ENCODE assay signal across 1 cellular context in the genomic region with DNA sequence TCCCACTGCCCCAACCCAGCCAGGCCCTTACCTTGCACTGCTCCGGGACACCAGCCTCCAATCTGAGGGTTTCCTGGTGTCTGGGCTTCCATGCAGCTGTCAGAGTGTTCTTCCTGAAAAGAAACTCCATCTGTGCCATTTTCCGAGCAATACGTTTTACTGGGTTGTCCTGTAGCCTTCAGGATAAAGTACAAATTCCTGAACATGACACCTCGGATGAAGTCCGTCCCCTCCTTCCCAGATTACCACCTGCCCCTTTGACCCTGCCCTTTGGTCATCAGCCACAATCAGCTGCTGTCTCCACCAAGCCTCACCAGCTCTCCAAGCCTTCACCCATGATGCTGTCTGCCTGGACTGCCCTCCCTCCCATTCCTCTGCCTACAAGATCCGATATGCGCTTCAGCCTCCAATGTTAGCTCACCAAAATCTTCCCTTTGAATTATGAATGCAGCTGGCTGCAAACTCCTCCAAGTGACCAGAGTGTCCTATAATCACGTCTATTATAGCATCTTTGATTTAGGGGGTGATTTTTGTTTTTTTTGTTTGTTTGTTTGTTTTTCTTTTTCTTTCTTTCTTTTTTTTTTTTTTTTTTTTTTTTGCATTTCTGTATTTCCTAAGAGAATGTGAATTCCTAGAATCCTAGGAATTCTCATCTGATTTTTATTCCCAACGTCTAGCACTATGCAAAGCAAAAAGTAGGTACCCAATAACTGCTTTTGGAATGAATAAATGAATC.
A peak's percentile ranks its signal among the peaks of the same experiment; 100 is the strongest.
TF ChIP-seq lines count a peak whose summit lies in the region.

No MANE protein-coding gene starts in this region.

TF ChIP-seq in HepG2, 621 proteins besides CTCF, POLR2A, EP300 and RAD21 (continued from another document and continues in another):
- TF ChIP-seq JDP2 (CRISPR knock-in tag; IDR thresholded peaks at IDR 0.05; ENCODE audit: borderline replicate concordance): no peak; the same call in 1 of the 2 replicates
- TF ChIP-seq ZNF891 (CRISPR knock-in tag; IDR thresholded peaks at IDR 0.05): no peak
- TF ChIP-seq KLF11 (CRISPR knock-in tag; IDR thresholded peaks at IDR 0.05): 0 out of 2 replicates have a peak, but pooled peaks have one; percentile 89
- peak; percentile 92 for TF ChIP-seq ZNF331 (CRISPR knock-in tag; IDR thresholded peaks at IDR 0.05)
- 0 out of 2 replicates have a peak, but pooled peaks have one; percentile 25 for TF ChIP-seq ZNF607 (CRISPR knock-in tag; IDR thresholded peaks at IDR 0.05; ENCODE audit: borderline replicate concordance)
- peak; percentile 94 for TF ChIP-seq ZNF121 (CRISPR knock-in tag; IDR thresholded peaks at IDR 0.05)
- TF ChIP-seq, protein P1, sequence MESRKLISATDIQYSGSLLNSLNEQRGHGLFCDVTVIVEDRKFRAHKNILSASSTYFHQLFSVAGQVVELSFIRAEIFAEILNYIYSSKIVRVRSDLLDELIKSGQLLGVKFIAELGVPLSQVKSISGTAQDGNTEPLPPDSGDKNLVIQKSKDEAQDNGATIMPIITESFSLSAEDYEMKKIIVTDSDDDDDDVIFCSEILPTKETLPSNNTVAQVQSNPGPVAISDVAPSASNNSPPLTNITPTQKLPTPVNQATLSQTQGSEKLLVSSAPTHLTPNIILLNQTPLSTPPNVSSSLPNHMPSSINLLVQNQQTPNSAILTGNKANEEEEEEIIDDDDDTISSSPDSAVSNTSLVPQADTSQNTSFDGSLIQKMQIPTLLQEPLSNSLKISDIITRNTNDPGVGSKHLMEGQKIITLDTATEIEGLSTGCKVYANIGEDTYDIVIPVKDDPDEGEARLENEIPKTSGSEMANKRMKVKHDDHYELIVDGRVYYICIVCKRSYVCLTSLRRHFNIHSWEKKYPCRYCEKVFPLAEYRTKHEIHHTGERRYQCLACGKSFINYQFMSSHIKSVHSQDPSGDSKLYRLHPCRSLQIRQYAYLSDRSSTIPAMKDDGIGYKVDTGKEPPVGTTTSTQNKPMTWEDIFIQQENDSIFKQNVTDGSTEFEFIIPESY (CRISPR knock-in tag; IDR thresholded peaks at IDR 0.05): peak; percentile 71; the same call in 1 of the 2 replicates
- TF ChIP-seq REPIN1 (CRISPR knock-in tag; IDR thresholded peaks at IDR 0.05; ENCODE audit: borderline replicate concordance, low read depth): peak; percentile 87; the same call in 1 of the 2 replicates
- TF ChIP-seq SP5 (CRISPR knock-in tag; IDR thresholded peaks at IDR 0.05; ENCODE audit: borderline replicate concordance, low read depth): peak; percentile 96
- TF ChIP-seq, protein P2, sequence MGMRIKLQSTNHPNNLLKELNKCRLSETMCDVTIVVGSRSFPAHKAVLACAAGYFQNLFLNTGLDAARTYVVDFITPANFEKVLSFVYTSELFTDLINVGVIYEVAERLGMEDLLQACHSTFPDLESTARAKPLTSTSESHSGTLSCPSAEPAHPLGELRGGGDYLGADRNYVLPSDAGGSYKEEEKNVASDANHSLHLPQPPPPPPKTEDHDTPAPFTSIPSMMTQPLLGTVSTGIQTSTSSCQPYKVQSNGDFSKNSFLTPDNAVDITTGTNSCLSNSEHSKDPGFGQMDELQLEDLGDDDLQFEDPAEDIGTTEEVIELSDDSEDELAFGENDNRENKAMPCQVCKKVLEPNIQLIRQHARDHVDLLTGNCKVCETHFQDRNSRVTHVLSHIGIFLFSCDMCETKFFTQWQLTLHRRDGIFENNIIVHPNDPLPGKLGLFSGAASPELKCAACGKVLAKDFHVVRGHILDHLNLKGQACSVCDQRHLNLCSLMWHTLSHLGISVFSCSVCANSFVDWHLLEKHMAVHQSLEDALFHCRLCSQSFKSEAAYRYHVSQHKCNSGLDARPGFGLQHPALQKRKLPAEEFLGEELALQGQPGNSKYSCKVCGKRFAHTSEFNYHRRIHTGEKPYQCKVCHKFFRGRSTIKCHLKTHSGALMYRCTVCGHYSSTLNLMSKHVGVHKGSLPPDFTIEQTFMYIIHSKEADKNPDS (CRISPR knock-in tag; IDR thresholded peaks at IDR 0.05): no peak
- TF ChIP-seq, protein P3, sequence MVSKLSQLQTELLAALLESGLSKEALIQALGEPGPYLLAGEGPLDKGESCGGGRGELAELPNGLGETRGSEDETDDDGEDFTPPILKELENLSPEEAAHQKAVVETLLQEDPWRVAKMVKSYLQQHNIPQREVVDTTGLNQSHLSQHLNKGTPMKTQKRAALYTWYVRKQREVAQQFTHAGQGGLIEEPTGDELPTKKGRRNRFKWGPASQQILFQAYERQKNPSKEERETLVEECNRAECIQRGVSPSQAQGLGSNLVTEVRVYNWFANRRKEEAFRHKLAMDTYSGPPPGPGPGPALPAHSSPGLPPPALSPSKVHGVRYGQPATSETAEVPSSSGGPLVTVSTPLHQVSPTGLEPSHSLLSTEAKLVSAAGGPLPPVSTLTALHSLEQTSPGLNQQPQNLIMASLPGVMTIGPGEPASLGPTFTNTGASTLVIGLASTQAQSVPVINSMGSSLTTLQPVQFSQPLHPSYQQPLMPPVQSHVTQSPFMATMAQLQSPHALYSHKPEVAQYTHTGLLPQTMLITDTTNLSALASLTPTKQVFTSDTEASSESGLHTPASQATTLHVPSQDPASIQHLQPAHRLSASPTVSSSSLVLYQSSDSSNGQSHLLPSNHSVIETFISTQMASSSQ (IDR thresholded peaks at IDR 0.05; ENCODE audit: low read depth): peak; percentile 76
- TF ChIP-seq, protein P3 (CRISPR knock-in tag; IDR thresholded peaks at IDR 0.05; ENCODE audit: borderline replicate concordance): peak; percentile 92
- TF ChIP-seq HMG20B (CRISPR knock-in tag; conservative IDR thresholded peaks at IDR 0.05): peak; percentile 79; the same call in 1 of the 2 replicates
- TF ChIP-seq JUN (CRISPR knock-in tag; IDR thresholded peaks at IDR 0.05): 0 out of 2 replicates have a peak, but pooled peaks have one; percentile 69
- TF ChIP-seq RXRB (CRISPR knock-in tag; IDR thresholded peaks at IDR 0.05; ENCODE audit: borderline replicate concordance): peak; percentile 95
- TF ChIP-seq, protein P4, sequence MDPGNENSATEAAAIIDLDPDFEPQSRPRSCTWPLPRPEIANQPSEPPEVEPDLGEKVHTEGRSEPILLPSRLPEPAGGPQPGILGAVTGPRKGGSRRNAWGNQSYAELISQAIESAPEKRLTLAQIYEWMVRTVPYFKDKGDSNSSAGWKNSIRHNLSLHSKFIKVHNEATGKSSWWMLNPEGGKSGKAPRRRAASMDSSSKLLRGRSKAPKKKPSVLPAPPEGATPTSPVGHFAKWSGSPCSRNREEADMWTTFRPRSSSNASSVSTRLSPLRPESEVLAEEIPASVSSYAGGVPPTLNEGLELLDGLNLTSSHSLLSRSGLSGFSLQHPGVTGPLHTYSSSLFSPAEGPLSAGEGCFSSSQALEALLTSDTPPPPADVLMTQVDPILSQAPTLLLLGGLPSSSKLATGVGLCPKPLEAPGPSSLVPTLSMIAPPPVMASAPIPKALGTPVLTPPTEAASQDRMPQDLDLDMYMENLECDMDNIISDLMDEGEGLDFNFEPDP (CRISPR knock-in tag; conservative IDR thresholded peaks at IDR 0.05): no peak
- TF ChIP-seq, protein P5, sequence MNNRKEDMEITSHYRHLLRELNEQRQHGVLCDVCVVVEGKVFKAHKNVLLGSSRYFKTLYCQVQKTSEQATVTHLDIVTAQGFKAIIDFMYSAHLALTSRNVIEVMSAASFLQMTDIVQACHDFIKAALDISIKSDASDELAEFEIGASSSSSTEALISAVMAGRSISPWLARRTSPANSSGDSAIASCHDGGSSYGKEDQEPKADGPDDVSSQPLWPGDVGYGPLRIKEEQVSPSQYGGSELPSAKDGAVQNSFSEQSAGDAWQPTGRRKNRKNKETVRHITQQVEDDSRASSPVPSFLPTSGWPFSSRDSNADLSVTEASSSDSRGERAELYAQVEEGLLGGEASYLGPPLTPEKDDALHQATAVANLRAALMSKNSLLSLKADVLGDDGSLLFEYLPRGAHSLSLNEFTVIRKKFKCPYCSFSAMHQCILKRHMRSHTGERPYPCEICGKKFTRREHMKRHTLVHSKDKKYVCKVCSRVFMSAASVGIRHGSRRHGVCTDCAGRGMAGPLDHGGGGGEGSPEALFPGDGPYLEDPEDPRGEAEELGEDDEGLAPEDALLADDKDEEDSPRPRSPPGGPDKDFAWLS (CRISPR knock-in tag; IDR thresholded peaks at IDR 0.05; ENCODE audit: borderline replicate concordance): no peak
- TF ChIP-seq HDAC1 (CRISPR knock-in tag; IDR thresholded peaks at IDR 0.05): peak; percentile 93
- no peak for TF ChIP-seq ZNF879 (CRISPR knock-in tag; IDR thresholded peaks at IDR 0.05)
- TF ChIP-seq, protein P6, sequence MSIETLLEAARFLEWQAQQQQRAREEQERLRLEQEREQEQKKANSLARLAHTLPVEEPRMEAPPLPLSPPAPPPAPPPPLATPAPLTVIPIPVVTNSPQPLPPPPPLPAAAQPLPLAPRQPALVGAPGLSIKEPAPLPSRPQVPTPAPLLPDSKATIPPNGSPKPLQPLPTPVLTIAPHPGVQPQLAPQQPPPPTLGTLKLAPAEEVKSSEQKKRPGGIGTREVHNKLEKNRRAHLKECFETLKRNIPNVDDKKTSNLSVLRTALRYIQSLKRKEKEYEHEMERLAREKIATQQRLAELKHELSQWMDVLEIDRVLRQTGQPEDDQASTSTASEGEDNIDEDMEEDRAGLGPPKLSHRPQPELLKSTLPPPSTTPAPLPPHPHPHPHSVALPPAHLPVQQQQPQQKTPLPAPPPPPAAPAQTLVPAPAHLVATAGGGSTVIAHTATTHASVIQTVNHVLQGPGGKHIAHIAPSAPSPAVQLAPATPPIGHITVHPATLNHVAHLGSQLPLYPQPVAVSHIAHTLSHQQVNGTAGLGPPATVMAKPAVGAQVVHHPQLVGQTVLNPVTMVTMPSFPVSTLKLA (IDR thresholded peaks at IDR 0.05): peak; percentile 56; the same call in 1 of the 2 replicates
- TF ChIP-seq NFE2L2 (IDR thresholded peaks at IDR 0.05; ENCODE audit: low read length): no peak
- TF ChIP-seq STAG1 (CRISPR knock-in tag; IDR thresholded peaks at IDR 0.05): peak; percentile 27; the same call in 1 of the 2 replicates
- TF ChIP-seq RAD51 (IDR thresholded peaks at IDR 0.05; ENCODE audit: borderline replicate concordance): no peak
- no peak for TF ChIP-seq RNF2 (conservative IDR thresholded peaks at IDR 0.05; ENCODE audit: low read depth)
- no peak for TF ChIP-seq ZNF382 (CRISPR knock-in tag; IDR thresholded peaks at IDR 0.05; ENCODE audit: borderline replicate concordance)
- TF ChIP-seq, protein P7, sequence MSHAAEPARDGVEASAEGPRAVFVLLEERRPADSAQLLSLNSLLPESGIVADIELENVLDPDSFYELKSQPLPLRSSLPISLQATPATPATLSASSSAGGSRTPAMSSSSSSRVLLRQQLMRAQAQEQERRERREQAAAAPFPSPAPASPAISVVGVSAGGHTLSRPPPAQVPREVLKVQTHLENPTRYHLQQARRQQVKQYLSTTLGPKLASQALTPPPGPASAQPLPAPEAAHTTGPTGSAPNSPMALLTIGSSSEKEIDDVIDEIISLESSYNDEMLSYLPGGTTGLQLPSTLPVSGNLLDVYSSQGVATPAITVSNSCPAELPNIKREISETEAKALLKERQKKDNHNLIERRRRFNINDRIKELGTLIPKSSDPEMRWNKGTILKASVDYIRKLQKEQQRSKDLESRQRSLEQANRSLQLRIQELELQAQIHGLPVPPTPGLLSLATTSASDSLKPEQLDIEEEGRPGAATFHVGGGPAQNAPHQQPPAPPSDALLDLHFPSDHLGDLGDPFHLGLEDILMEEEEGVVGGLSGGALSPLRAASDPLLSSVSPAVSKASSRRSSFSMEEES (CRISPR knock-in tag; IDR thresholded peaks at IDR 0.05): peak; percentile 86
- TF ChIP-seq ZNF570 (CRISPR knock-in tag; IDR thresholded peaks at IDR 0.05; ENCODE audit: borderline replicate concordance): no peak
- peak; percentile 76 for TF ChIP-seq ZNF124 (CRISPR knock-in tag; IDR thresholded peaks at IDR 0.05)
- TF ChIP-seq PCBP2 (optimal IDR thresholded peaks at IDR 0.05; ENCODE audit: low read depth, low read length, poor library complexity, severe bottlenecking): no peak
- peak; percentile 74; the same call in 1 of the 2 replicates for TF ChIP-seq ZNF343 (CRISPR knock-in tag; IDR thresholded peaks at IDR 0.05)
- TF ChIP-seq, protein P8, sequence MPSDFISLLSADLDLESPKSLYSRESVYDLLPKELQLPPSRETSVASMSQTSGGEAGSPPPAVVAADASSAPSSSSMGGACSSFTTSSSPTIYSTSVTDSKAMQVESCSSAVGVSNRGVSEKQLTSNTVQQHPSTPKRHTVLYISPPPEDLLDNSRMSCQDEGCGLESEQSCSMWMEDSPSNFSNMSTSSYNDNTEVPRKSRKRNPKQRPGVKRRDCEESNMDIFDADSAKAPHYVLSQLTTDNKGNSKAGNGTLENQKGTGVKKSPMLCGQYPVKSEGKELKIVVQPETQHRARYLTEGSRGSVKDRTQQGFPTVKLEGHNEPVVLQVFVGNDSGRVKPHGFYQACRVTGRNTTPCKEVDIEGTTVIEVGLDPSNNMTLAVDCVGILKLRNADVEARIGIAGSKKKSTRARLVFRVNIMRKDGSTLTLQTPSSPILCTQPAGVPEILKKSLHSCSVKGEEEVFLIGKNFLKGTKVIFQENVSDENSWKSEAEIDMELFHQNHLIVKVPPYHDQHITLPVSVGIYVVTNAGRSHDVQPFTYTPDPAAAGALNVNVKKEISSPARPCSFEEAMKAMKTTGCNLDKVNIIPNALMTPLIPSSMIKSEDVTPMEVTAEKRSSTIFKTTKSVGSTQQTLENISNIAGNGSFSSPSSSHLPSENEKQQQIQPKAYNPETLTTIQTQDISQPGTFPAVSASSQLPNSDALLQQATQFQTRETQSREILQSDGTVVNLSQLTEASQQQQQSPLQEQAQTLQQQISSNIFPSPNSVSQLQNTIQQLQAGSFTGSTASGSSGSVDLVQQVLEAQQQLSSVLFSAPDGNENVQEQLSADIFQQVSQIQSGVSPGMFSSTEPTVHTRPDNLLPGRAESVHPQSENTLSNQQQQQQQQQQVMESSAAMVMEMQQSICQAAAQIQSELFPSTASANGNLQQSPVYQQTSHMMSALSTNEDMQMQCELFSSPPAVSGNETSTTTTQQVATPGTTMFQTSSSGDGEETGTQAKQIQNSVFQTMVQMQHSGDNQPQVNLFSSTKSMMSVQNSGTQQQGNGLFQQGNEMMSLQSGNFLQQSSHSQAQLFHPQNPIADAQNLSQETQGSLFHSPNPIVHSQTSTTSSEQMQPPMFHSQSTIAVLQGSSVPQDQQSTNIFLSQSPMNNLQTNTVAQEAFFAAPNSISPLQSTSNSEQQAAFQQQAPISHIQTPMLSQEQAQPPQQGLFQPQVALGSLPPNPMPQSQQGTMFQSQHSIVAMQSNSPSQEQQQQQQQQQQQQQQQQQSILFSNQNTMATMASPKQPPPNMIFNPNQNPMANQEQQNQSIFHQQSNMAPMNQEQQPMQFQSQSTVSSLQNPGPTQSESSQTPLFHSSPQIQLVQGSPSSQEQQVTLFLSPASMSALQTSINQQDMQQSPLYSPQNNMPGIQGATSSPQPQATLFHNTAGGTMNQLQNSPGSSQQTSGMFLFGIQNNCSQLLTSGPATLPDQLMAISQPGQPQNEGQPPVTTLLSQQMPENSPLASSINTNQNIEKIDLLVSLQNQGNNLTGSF (CRISPR knock-in tag; IDR thresholded peaks at IDR 0.05): no peak
- TF ChIP-seq ZNF530 (CRISPR knock-in tag; IDR thresholded peaks at IDR 0.05; ENCODE audit: low read depth): no peak
